8 cellular contexts compared by ENCODE assay signal in genomic region chr15:52227456-52227855, GRCh38. TPM values are rescaled to one million over a fixed set of nuclear protein-coding genes. Genes with fewer than 3 reads are reported as not detected.
A peak's percentile ranks its signal among the peaks of the same experiment; 100 is the strongest.
DNase-seq lines count a peak whose midpoint lies in the region; ATAC-seq lines count a peak whose summit lies in the region.

No MANE protein-coding gene starts in this region.

- peak; percentile 80 for ATAC-seq in GM19328 (IDR thresholded peaks at IDR 0.05; ENCODE audit: unreplicated experiment)
- peak; percentile 91 for ATAC-seq in HG03378 (IDR thresholded peaks at IDR 0.05; ENCODE audit: unreplicated experiment)

- peak; percentile 89 for DNase-seq in CD1c-positive myeloid dendritic cell (ENCODE audit: extremely low spot score)
- DNase-seq in NCI-H510A (lab: John Stamatoyannopoulos, UW) = peak; percentile 13
- DNase-seq in activated CD4-positive, alpha-beta T cell treated with anti-CD3 and anti-CD28 coated beads for 48 hours = peak; percentile 80
- DNase-seq in dermis blood vessel endothelial cell = peak; percentile 91
- DNase-seq in lung microvascular endothelial cell (ENCODE audit: low read depth in 2 of 2) = peak; percentile 87 to 90
- peak; percentile 28 to 46 for DNase-seq in stimulated activated CD8-positive, alpha-beta memory T cell treated with anti-CD3 and anti-CD28 coated beads, Interleukin-15, amount 100 ng/mL, for 48 hours (ENCODE audit: low read depth in 2 of 2)

RNA-seq across cellular contexts. Expression of gene GNB5, which starts 36.3 kb away (rescaled TPM):
- 31.8 and 48.3 TPM in 2 replicates for total RNA-seq in dermis blood vessel endothelial cell
- 26.6 and 39.1 TPM in 2 replicates for total RNA-seq in lung microvascular endothelial cell

Comparison
In these comparisons a context has a peak if more than half of its experiments do, and no peak if none do; other contexts are left out.
1. Peak in every context shown above with its lines: DNase-seq and ATAC-seq.
2. DNase-seq: peak in every context shown above with its lines; median percentile 91 in dermis blood vessel endothelial cell; 89 in CD1c-positive myeloid dendritic cell; 88 in lung microvascular endothelial cell; 80 in activated CD4-positive, alpha-beta T cell treated with anti-CD3 and anti-CD28 coated beads for 48 hours; 37 in stimulated activated CD8-positive, alpha-beta memory T cell treated with anti-CD3 and anti-CD28 coated beads, Interleukin-15, amount 100 ng/mL, for 48 hours; 13 in NCI-H510A.